Comparison of ENCODE assay signal across 11 cellular contexts in genomic region chr20:46350986-46351267, GRCh38. TPM values are rescaled to one million over a fixed set of nuclear protein-coding genes. Genes with fewer than 3 reads are reported as not detected.
DNase-seq lines count a peak whose midpoint lies in the region; ATAC-seq, FAIRE-seq and TF ChIP-seq lines count a peak whose summit lies in the region.
"Had no signal": no experiment of that assay in that cellular context is flagged by ENCODE, and none has a peak within 500 bp of the region (broad histone marks: within the 10 kb centered on the region; RNA-seq: fewer than 3 reads in every experiment).

No MANE protein-coding gene starts in this region.

- no peak for TF ChIP-seq RAD21 in HepG2 (CRISPR knock-in tag; IDR thresholded peaks at IDR 0.05)

- H2AFZ ChIP-seq in HepG2 (ENCODE audit: low read length): no peak overlapping the region

- intact Hi-C loops in HepG2 (cut with micrococcal nuclease; ENCODE audit: unreplicated experiment) (no loop called here), right lobe of liver (cut with DNase I) (loop anchor here in 1 of 2 donors (10.0 kb wide), 2 partner anchors 46 to 216 kb away; partner anchors contain the start of gene CDH22), thyroid gland (cut with DNase I) (no loop called here), gastrocnemius medialis (cut with DNase I; ENCODE audit: low total_unique reads) (no loop called here)
- intact Hi-C loops in activated CD8-positive, alpha-beta T cell treated with anti-CD3 and anti-CD28 coated beads for 36 hours (cut with micrococcal nuclease): no loop called here

- TF ChIP-seq CTCF in HepG2 (CRISPR knock-in tag; IDR thresholded peaks at IDR 0.05) (no peak), right lobe of liver (IDR thresholded peaks at IDR 0.05) (no peak), thyroid gland (IDR thresholded peaks at IDR 0.05) (no peak), gastrocnemius medialis (IDR thresholded peaks at IDR 0.05 in 4 of 5, conservative IDR thresholded peaks at IDR 0.05 in 1 of 5) (no peak)
- TF ChIP-seq CTCF in activated CD8-positive, alpha-beta T cell treated with anti-CD3 and anti-CD28 coated beads for 36 hours (IDR thresholded peaks at IDR 0.05): no peak

- 97% methylated on average over 8 of the region's 8 CpGs for WGBS in HepG2 (ENCODE audit: low lambda C conversion rate)
- WGBS in right lobe of liver (ENCODE audit: insufficient coverage, low coverage, low lambda C conversion rate, missing lambda C conversion rate): no CpG with 5 or more reads among the region's 8 CpGs
- 88 to 93% methylated on average over 8 of the region's 8 CpGs for WGBS in thyroid gland, 2 donors

- no peak overlapping the region for H3K4me3 Mint-ChIP-seq in activated CD8-positive, alpha-beta T cell treated with anti-CD3 and anti-CD28 coated beads for 36 hours

- no peak for FAIRE-seq in HepG2 (lab: Jason Lieb, UNC)
- FAIRE-seq: bronchial epithelial cell had no signal

- H3K9ac ChIP-seq in HepG2 (ENCODE audit: insufficient read depth, low read depth, low read length) (no peak overlapping the region), iPS-18a (ENCODE audit: low read length) (peak overlapping the region; percentile 45)

- TF ChIP-seq EP300 in HepG2 (IDR thresholded peaks at IDR 0.05; ENCODE audit: low read depth in 2 of 2, low read length in 2 of 2): no peak
- TF ChIP-seq EP300 in HepG2 (CRISPR knock-in tag; IDR thresholded peaks at IDR 0.05; ENCODE audit: borderline replicate concordance): no peak

- CTCF ChIA-PET in HepG2 (lab: Yijun Ruan, JAX; ENCODE audit: low intra/inter-chr PET ratio, low total read pairs): no interaction called here
- CTCF ChIA-PET in activated CD8-positive, alpha-beta T cell treated with anti-CD3 and anti-CD28 coated beads for 36 hours (lab: Charles Lee): no interaction called here

- H3K27ac Mint-ChIP-seq in activated CD8-positive, alpha-beta T cell treated with anti-CD3 and anti-CD28 coated beads for 36 hours: peak overlapping the region; percentile 78

- H3K36me3 Mint-ChIP-seq in activated CD8-positive, alpha-beta T cell treated with anti-CD3 and anti-CD28 coated beads for 36 hours (ENCODE audit: low read depth): peaks cover 17% of the 10 kb centered on the region

- peaks cover 17 to 22% of the 10 kb centered on the region in 2 experiments; a peak in 3 of 5 replicates for H3K36me3 ChIP-seq in HepG2 (replicated peaks in 1 of 2; ENCODE audit: control insufficient read depth in 1 of 2, insufficient read depth in 2 of 2, low read length in 2 of 2)
- peaks cover 0 to 5% (median 0%) of the 10 kb centered on the region in 4 donors for H3K36me3 ChIP-seq in right lobe of liver
- no peaks in the 10 kb centered on the region for H3K36me3 ChIP-seq in iPS-18a (ENCODE audit: control insufficient read depth, low read depth, low read length)
- H3K36me3 ChIP-seq in thyroid gland: peaks cover 8 to 24% of the 10 kb centered on the region in 2 donors
- peaks cover 0 to 28% of the 10 kb centered on the region in 2 donors for H3K36me3 ChIP-seq in gastrocnemius medialis

- ATAC-seq in HepG2 (no peak), right lobe of liver (no peak), HG03521 (IDR thresholded peaks at IDR 0.05; ENCODE audit: unreplicated experiment) (no peak), gastrocnemius medialis (no peak)
- ATAC-seq in activated CD8-positive, alpha-beta T cell treated with anti-CD3 and anti-CD28 coated beads for 36 hours: no peak
- ATAC-seq: left lobe of liver had no signal

- no peaks in the 10 kb centered on the region for H3K79me2 ChIP-seq in HepG2 (ENCODE audit: insufficient read depth, low read length)

- DNase-seq in HepG2 (ENCODE audit: low spot score) (no peak), right lobe of liver (no peak), thyroid gland (no peak), kidney tubule cell (ENCODE audit: low spot score) (no peak), gastrocnemius medialis (no peak)
- no peak for DNase-seq in activated CD8-positive, alpha-beta T cell treated with anti-CD3 and anti-CD28 coated beads for 36 hours
- DNase-seq: AML-193 had no signal

- H3K4me1 Mint-ChIP-seq in activated CD8-positive, alpha-beta T cell treated with anti-CD3 and anti-CD28 coated beads for 36 hours (ENCODE audit: low read depth): peaks cover 21% of the 10 kb centered on the region

- in situ Hi-C loops in HepG2 (cut with HindIII; ENCODE audit: extremely low pct_ligation_motif_present, low pct_unique_long_range_greater_than_20kb) (loop anchor here (25.0 kb wide), 1 partner anchor 564 kb away; the partner anchor contains the start of genes DNTTIP1 and WFDC3), gastrocnemius medialis (cut with MboI; ENCODE audit: low sequenced_read_pairs in 4 of 4) (loop anchor here in 1 of 4 donors (10.0 kb wide), 1 partner anchor 226 kb away; no protein-coding TSS in a partner anchor)

- H3K27me3 ChIP-seq in HepG2 (ENCODE audit: control insufficient read depth in 1 of 2, insufficient read depth in 2 of 2, low read length in 2 of 2): no peaks in the 10 kb centered on the region
- no peaks in the 10 kb centered on the region for H3K27me3 ChIP-seq in right lobe of liver
- H3K27me3 ChIP-seq in iPS-18a (ENCODE audit: control insufficient read depth, insufficient read depth, low read length): no peaks in the 10 kb centered on the region
- H3K27me3 ChIP-seq in thyroid gland: no peaks in the 10 kb centered on the region
- no peaks in the 10 kb centered on the region for H3K27me3 ChIP-seq in gastrocnemius medialis

- TF ChIP-seq POLR2A in HepG2 (IDR thresholded peaks at IDR 0.05; ENCODE audit: insufficient read depth in 1 of 2, low read depth in 2 of 2, low read length in 2 of 2) (peak in 1 of 2 experiments; percentile 27; a peak in 1 of 4 replicates), right lobe of liver (IDR thresholded peaks at IDR 0.05) (no peak), thyroid gland (IDR thresholded peaks at IDR 0.05) (no peak), gastrocnemius medialis (IDR thresholded peaks at IDR 0.05) (no peak)

- no TSS peak for BruUV-seq in HepG2 (replicated peaks; lab: Mats Ljungman, UMichigan)

- H3K9me3 Mint-ChIP-seq in activated CD8-positive, alpha-beta T cell treated with anti-CD3 and anti-CD28 coated beads for 36 hours: no peaks in the 10 kb centered on the region

- H4K20me1 ChIP-seq in HepG2 (ENCODE audit: insufficient read depth, low read length): no peaks in the 10 kb centered on the region; the same call in 1 of the 2 replicates

- H3K27ac ChIP-seq in HepG2 (ENCODE audit: extremely low read length, insufficient read depth, low read length) (no peak overlapping the region), right lobe of liver (no peak overlapping the region), iPS-18a (ENCODE audit: low read length) (peak overlapping the region; percentile 79), thyroid gland (peak overlapping the region in 2 of 3 donors; percentile 41 to 58), gastrocnemius medialis (no peak overlapping the region)

- H3K4me3 ChIP-seq in HepG2 (replicated peaks in 1 of 3; ENCODE audit: insufficient read depth in 1 of 3, low read depth in 2 of 3, low read length in 3 of 3): no peak overlapping the region
- no peak overlapping the region for H3K4me3 ChIP-seq in right lobe of liver
- no peak overlapping the region for H3K4me3 ChIP-seq in iPS-18a (ENCODE audit: low read length)
- no peak overlapping the region for H3K4me3 ChIP-seq in thyroid gland (replicated peaks in 1 of 3)
- H3K4me3 ChIP-seq in gastrocnemius medialis: no peak overlapping the region

- POLR2A ChIA-PET in HepG2 (lab: Yijun Ruan, JAX): no interaction called here
- POLR2A ChIA-PET in activated CD8-positive, alpha-beta T cell treated with anti-CD3 and anti-CD28 coated beads for 36 hours (lab: Charles Lee): no interaction called here

- H3K27me3 Mint-ChIP-seq in activated CD8-positive, alpha-beta T cell treated with anti-CD3 and anti-CD28 coated beads for 36 hours: no peaks in the 10 kb centered on the region

- no peak overlapping the region for H3K4me2 ChIP-seq in HepG2 (ENCODE audit: low read depth, low read length)

- H3K9me3 ChIP-seq in HepG2 (ENCODE audit: low read length) (no peaks in the 10 kb centered on the region), right lobe of liver (no peaks in the 10 kb centered on the region), iPS-18a (ENCODE audit: control insufficient read depth, low read depth, low read length) (no peaks in the 10 kb centered on the region), thyroid gland (no peaks in the 10 kb centered on the region), gastrocnemius medialis (no peaks in the 10 kb centered on the region)

- H3K4me1 ChIP-seq in HepG2 (ENCODE audit: insufficient read depth, low read length) (peaks cover 47% of the 10 kb centered on the region), right lobe of liver (peaks cover 0 to 5% (median 2%) of the 10 kb centered on the region in 4 donors), iPS-18a (ENCODE audit: control insufficient read depth, low read depth, low read length) (peaks cover 17% of the 10 kb centered on the region), thyroid gland (peaks cover 24 to 28% of the 10 kb centered on the region in 2 donors), gastrocnemius medialis (no peaks in the 10 kb centered on the region)

RNA-seq across cellular contexts. Expression of gene CDH22, which starts 42.6 kb away (rescaled TPM):
- total RNA-seq in HepG2 (2016; rRNA removed; fragmentation: Illumina TruSeq; extraction: Trizol) (not detected in 2 replicates), right lobe of liver (not detected), thyroid gland (1 to 10 TPM in 2 of 4 donors, under 1 TPM in 2; 0.38 to 3.0 (median 1.2) TPM), gastrocnemius medialis (1 to 10 TPM in 1 of 4 donors, under 1 TPM in 3; 0.26 to 1.2 (median 0.35) TPM)
- not detected in 2 replicates for total RNA-seq in HepG2 (2016; cell fraction: cytosol; rRNA removed; fragmentation: Illumina TruSeq; extraction: Trizol; ENCODE audit: low read depth)
- not detected in 2 replicates for total RNA-seq in HepG2 (2016; cell fraction: insoluble cytoplasmic fraction; rRNA removed; fragmentation: Illumina TruSeq; extraction: Trizol)
- total RNA-seq in HepG2 (2016; cell fraction: membrane; rRNA removed; fragmentation: Illumina TruSeq; extraction: Trizol): not detected in 2 replicates
- not detected in 2 replicates for total RNA-seq in HepG2 (2016; cell fraction: nucleus; rRNA removed; fragmentation: Illumina TruSeq; extraction: Trizol)
- not detected in 2 replicates for polyA plus RNA-seq in HepG2 (2011; rRNA removed)
- not detected in 2 replicates for polyA plus RNA-seq in HepG2 (2011; cell fraction: cytosol; rRNA removed)
- polyA plus RNA-seq in HepG2 (2011; cell fraction: nucleus; rRNA removed): 0.10 TPM in 1 of 2 replicates, not detected in the other
- polyA plus RNA-seq in HepG2 (2012): not detected in 2 replicates
- polyA plus RNA-seq in HepG2 (2016; cell fraction: cytosol; fragmentation: Illumina TruSeq; extraction: Trizol; ENCODE audit: low read depth): not detected in 2 replicates
- not detected in 2 replicates for polyA plus RNA-seq in HepG2 (2016; cell fraction: insoluble cytoplasmic fraction; fragmentation: Illumina TruSeq; extraction: Trizol; ENCODE audit: low read depth)
- not detected in 2 replicates for polyA plus RNA-seq in HepG2 (2016; cell fraction: membrane; fragmentation: Illumina TruSeq; extraction: Trizol; ENCODE audit: low read depth)
- polyA plus RNA-seq in HepG2 (2016; cell fraction: nucleus; fragmentation: Illumina TruSeq; extraction: Trizol; ENCODE audit: insufficient read depth, low read depth): not detected in 2 replicates
- polyA minus RNA-seq in HepG2 (2011; rRNA and poly(A)+ RNA removed; ENCODE audit: low replicate concordance): 0.04 TPM in 1 of 2 replicates, not detected in the other
- polyA minus RNA-seq in HepG2 (2011; cell fraction: cytosol; rRNA and poly(A)+ RNA removed): not detected in 2 replicates
- polyA minus RNA-seq in HepG2 (2011; cell fraction: nucleus; rRNA and poly(A)+ RNA removed): not detected in 2 replicates
- total RNA-seq in activated CD8-positive, alpha-beta T cell treated with anti-CD3 and anti-CD28 coated beads for 36 hours: not detected
- total RNA-seq: bronchial epithelial cell had no signal

RNA-seq across cellular contexts. Expression of gene ELMO2, which starts 55.5 kb away (rescaled TPM):
- 35.7 and 42.8 TPM in 2 replicates for total RNA-seq in HepG2 (2016; rRNA removed; fragmentation: Illumina TruSeq; extraction: Trizol)
- total RNA-seq in HepG2 (2016; cell fraction: cytosol; rRNA removed; fragmentation: Illumina TruSeq; extraction: Trizol; ENCODE audit: low read depth): 13.2 and 13.6 TPM in 2 replicates
- total RNA-seq in HepG2 (2016; cell fraction: insoluble cytoplasmic fraction; rRNA removed; fragmentation: Illumina TruSeq; extraction: Trizol): 37.9 and 41.5 TPM in 2 replicates
- 26.7 and 30.9 TPM in 2 replicates for total RNA-seq in HepG2 (2016; cell fraction: membrane; rRNA removed; fragmentation: Illumina TruSeq; extraction: Trizol)
- total RNA-seq in HepG2 (2016; cell fraction: nucleus; rRNA removed; fragmentation: Illumina TruSeq; extraction: Trizol): 40.9 and 42.4 TPM in 2 replicates
- 30.6 and 41.5 TPM in 2 replicates for polyA plus RNA-seq in HepG2 (2011; rRNA removed)
- polyA plus RNA-seq in HepG2 (2011; cell fraction: cytosol; rRNA removed): 30.0 and 34.9 TPM in 2 replicates
- polyA plus RNA-seq in HepG2 (2011; cell fraction: nucleus; rRNA removed): 50.8 and 59.8 TPM in 2 replicates
- 29.1 and 29.9 TPM in 2 replicates for polyA plus RNA-seq in HepG2 (2012)
- polyA plus RNA-seq in HepG2 (2016; cell fraction: cytosol; fragmentation: Illumina TruSeq; extraction: Trizol; ENCODE audit: low read depth): 3.6 and 4.5 TPM in 2 replicates
- polyA plus RNA-seq in HepG2 (2016; cell fraction: insoluble cytoplasmic fraction; fragmentation: Illumina TruSeq; extraction: Trizol; ENCODE audit: low read depth): 42.7 and 43.4 TPM in 2 replicates
- polyA plus RNA-seq in HepG2 (2016; cell fraction: membrane; fragmentation: Illumina TruSeq; extraction: Trizol; ENCODE audit: low read depth): 9.8 and 11.9 TPM in 2 replicates
- 92.2 and 100 TPM in 2 replicates for polyA plus RNA-seq in HepG2 (2016; cell fraction: nucleus; fragmentation: Illumina TruSeq; extraction: Trizol; ENCODE audit: insufficient read depth, low read depth)
- polyA minus RNA-seq in HepG2 (2011; rRNA and poly(A)+ RNA removed; ENCODE audit: low replicate concordance): 68.1 and 91.6 TPM in 2 replicates
- 23.7 and 37.7 TPM in 2 replicates for polyA minus RNA-seq in HepG2 (2011; cell fraction: cytosol; rRNA and poly(A)+ RNA removed)
- polyA minus RNA-seq in HepG2 (2011; cell fraction: nucleus; rRNA and poly(A)+ RNA removed): 38.2 and 50.8 TPM in 2 replicates
- 10 to 100 TPM; 14.9 to 22.9 (median 17.4) TPM for total RNA-seq in right lobe of liver
- total RNA-seq in activated CD8-positive, alpha-beta T cell treated with anti-CD3 and anti-CD28 coated beads for 36 hours: 10 to 100 TPM; 36.2 to 38.1 TPM
- 10 to 100 TPM; 47.0 to 60.6 (median 54.6) TPM for total RNA-seq in thyroid gland
- total RNA-seq in gastrocnemius medialis: 10 to 100 TPM; 47.6 to 67.5 (median 53.6) TPM

Comparison
In these comparisons a context has a peak if more than half of its experiments do, and no peak if none do; other contexts are left out.
1. H3K27ac ChIP-seq: peak in iPS-18a (single experiment) and thyroid gland (2 of 3); none in HepG2 (single experiment), right lobe of liver (0 of 3) and gastrocnemius medialis (0 of 4).